ENCODE assay signal across 17 cellular contexts in the genomic region with DNA sequence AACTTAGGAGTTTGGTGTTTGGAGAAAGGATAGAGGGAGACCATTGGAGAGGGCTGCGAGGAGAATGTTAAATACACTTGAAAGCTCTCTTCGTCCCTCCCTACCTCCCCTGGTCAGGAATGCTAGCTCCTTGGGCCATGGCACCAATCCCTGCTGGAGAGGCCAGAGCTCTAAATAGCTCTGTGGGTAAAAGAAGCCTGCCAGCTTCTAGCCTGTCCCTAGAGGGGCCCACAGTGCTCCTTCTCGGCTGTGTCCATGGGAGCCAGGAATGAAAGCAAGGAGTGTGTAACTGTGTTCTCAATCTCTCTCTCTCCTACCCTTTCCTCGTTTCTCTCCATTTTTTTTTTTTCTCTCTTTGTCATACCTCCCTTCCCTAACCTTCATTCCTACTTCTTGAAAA. TPM values are rescaled to one million over a fixed set of nuclear protein-coding genes. Genes with fewer than 3 reads are reported as not detected.
DNase-seq lines count a peak whose midpoint lies in the region; TF ChIP-seq lines count a peak whose summit lies in the region.
"Had no signal": no experiment of that assay in that cellular context is flagged by ENCODE, and none has a peak within 500 bp of the region (broad histone marks: within the 10 kb centered on the region; RNA-seq: fewer than 3 reads in every experiment).

CCDC190 (minus strand) TSS at position 75 of the 400 bp plus-strand sequence. CDS start 1,529 bp downstream, outside the sequence.

- peaks cover 17% of the 10 kb centered on the region for H3K4me1 Mint-ChIP-seq in Calu3 (ENCODE audit: low read depth, unreplicated experiment)

- no peaks in the 10 kb centered on the region for H3K36me3 Mint-ChIP-seq in Calu3 (ENCODE audit: insufficient read depth, unreplicated experiment)

- no peak within 1 kb of the TSS for H3K14ac ChIP-seq in mesenchymal stem cell (ENCODE audit: low read length in 2 of 2)

- H3K9ac ChIP-seq in SK-N-SH (no peak within 1 kb of the TSS), fibroblast of lung (ENCODE audit: insufficient read depth, low read length) (no peak within 1 kb of the TSS), mesenchymal stem cell (ENCODE audit: low read length) (no peak within 1 kb of the TSS)
- H3K9ac ChIP-seq: BLaER1 treated with 17β-estradiol and CSF1 and Interleukin-3, amounts not matched to agents 10 nM and 100 nM had no signal

- H3F3A ChIP-seq in SK-N-SH (replicated peaks; ENCODE audit: insufficient read depth) (peaks cover 19% of the 10 kb centered on the region), PC-9 (ENCODE audit: insufficient read depth, low read depth) (no peaks in the 10 kb centered on the region)

- TF ChIP-seq EP300 in SK-N-SH (IDR thresholded peaks at IDR 0.05; ENCODE audit: borderline replicate concordance in 1 of 2, low read depth in 1 of 2, low read length in 1 of 2) = no peak

- H3K4me3 ChIP-seq in SK-N-SH (ENCODE audit: low read depth in 2 of 2, low read length in 1 of 2) = no peak within 1 kb of the TSS
- no peak within 1 kb of the TSS for H3K4me3 ChIP-seq in fibroblast of lung (replicated peaks in 1 of 4; ENCODE audit: control extremely low read depth in 1 of 4, insufficient read depth in 1 of 4, low read depth in 3 of 4, low read length in 4 of 4)
- H3K4me3 ChIP-seq in mesenchymal stem cell (ENCODE audit: insufficient read depth in 1 of 2, low read depth in 1 of 2, low read length in 2 of 2) = no peak within 1 kb of the TSS
- H3K4me3 ChIP-seq in PC-9 = no peak within 1 kb of the TSS
- H3K4me3 ChIP-seq: BLaER1 treated with 17β-estradiol and CSF1 and Interleukin-3, amounts not matched to agents 10 nM and 100 nM had no signal

- H3K79me1 ChIP-seq in mesenchymal stem cell (replicated peaks; ENCODE audit: low read length, poor library complexity, severe bottlenecking) = no peaks in the 10 kb centered on the region

- H3K27ac ChIP-seq in SK-N-SH (ENCODE audit: low read depth in 2 of 2, low read length in 1 of 2) (no peak within 1 kb of the TSS), fibroblast of lung (ENCODE audit: insufficient read depth, low read length) (no peak within 1 kb of the TSS), mesenchymal stem cell (ENCODE audit: low read length, poor library complexity, severe bottlenecking) (no peak within 1 kb of the TSS), PC-9 (no peak within 1 kb of the TSS)
- H3K27ac ChIP-seq: BLaER1 treated with 17β-estradiol and CSF1 and Interleukin-3, amounts not matched to agents 10 nM and 100 nM had no signal

- H3K23ac ChIP-seq in mesenchymal stem cell (ENCODE audit: low read length in 2 of 2) = no peak within 1 kb of the TSS

- BruUV-seq in PC-9 (replicated peaks; lab: Mats Ljungman, UMichigan) = no TSS peak
- no TSS peak for BruUV-seq in Calu3 (replicated peaks; lab: Mats Ljungman, UMichigan)

- H3K36me3 ChIP-seq in SK-N-SH (replicated peaks in 1 of 2; ENCODE audit: control insufficient read depth in 1 of 2, insufficient read depth in 2 of 2, low read length in 1 of 2) (peaks cover 0 to 8% of the 10 kb centered on the region in 2 experiments), fibroblast of lung (ENCODE audit: control insufficient read depth, insufficient read depth, low read length) (no peaks in the 10 kb centered on the region), mesenchymal stem cell (ENCODE audit: control insufficient read depth in 1 of 2, insufficient read depth in 2 of 2, low read depth in 1 of 2, low read length in 2 of 2) (no peaks in the 10 kb centered on the region), PC-9 (ENCODE audit: low read depth) (no peaks in the 10 kb centered on the region)
- H3K36me3 ChIP-seq: BLaER1 treated with 17β-estradiol and CSF1 and Interleukin-3, amounts not matched to agents 10 nM and 100 nM had no signal

- H3K27me3 Mint-ChIP-seq in Calu3 (ENCODE audit: unreplicated experiment) = no peaks in the 10 kb centered on the region

- H3K79me2 ChIP-seq in SK-N-SH (ENCODE audit: insufficient read depth) = no peaks in the 10 kb centered on the region
- no peaks in the 10 kb centered on the region for H3K79me2 ChIP-seq in fibroblast of lung (ENCODE audit: control insufficient read depth, insufficient read depth, low read length)
- no peaks in the 10 kb centered on the region for H3K79me2 ChIP-seq in PC-9 (ENCODE audit: low read depth)

- peak within 1 kb of the TSS; percentile 76 for H4K8ac ChIP-seq in mesenchymal stem cell (ENCODE audit: low read length)

- POLR2A ChIA-PET in SK-N-SH (lab: Yijun Ruan, JAX) (interaction anchor here (0.8 to 1.0 kb wide), 2 partner anchors 21 to 216 kb away, joined by 3 to 4 read pairs; no protein-coding TSS in a partner anchor), PC-9 (lab: Charles Lee; ENCODE audit: unreplicated experiment) (no interaction called here)

- no peaks in the 10 kb centered on the region for H3K9me3 Mint-ChIP-seq in Calu3 (ENCODE audit: low read depth, unreplicated experiment)

- H3K4me2 ChIP-seq in SK-N-SH (no peak within 1 kb of the TSS), fibroblast of lung (ENCODE audit: extremely low read depth, insufficient read depth, low read length) (no peak within 1 kb of the TSS), mesenchymal stem cell (ENCODE audit: low read length, poor library complexity, severe bottlenecking) (no peak within 1 kb of the TSS), PC-9 (no peak within 1 kb of the TSS)
- H3K4me2 ChIP-seq: BLaER1 treated with 17β-estradiol and CSF1 and Interleukin-3, amounts not matched to agents 10 nM and 100 nM had no signal

- H4K91ac ChIP-seq in mesenchymal stem cell (ENCODE audit: low read length) = no peak within 1 kb of the TSS

- TF ChIP-seq CTCF in SK-N-SH (IDR thresholded peaks at IDR 0.05) (no peak), fibroblast of lung (conservative IDR thresholded peaks at IDR 0.05 in 1 of 2, IDR thresholded peaks at IDR 0.05 in 1 of 2; ENCODE audit: low read depth in 1 of 2, low read length in 2 of 2) (no peak), PC-9 (conservative IDR thresholded peaks at IDR 0.05) (no peak), Calu3 (IDR thresholded peaks at IDR 0.05; ENCODE audit: unreplicated experiment) (no peak)

- CTCF ChIA-PET in SK-N-SH (lab: Yijun Ruan, JAX) (interaction anchor here (1.4 to 3.4 kb wide), 5 partner anchors 12 to 455 kb away, joined by 3 to 23 read pairs (median 6); no protein-coding TSS in a partner anchor), PC-9 (lab: Charles Lee) (no interaction called here), Calu3 (lab: Charles Lee) (interaction anchor here (1.4 kb wide), 1 partner anchor 208 kb away, joined by 3 read pairs; the partner anchor contains the start of gene RGS4)

- intact Hi-C loops in PC-9 (cut with micrococcal nuclease; ENCODE audit: unreplicated experiment) = no loop called here
- intact Hi-C loops in Calu3 (cut with micrococcal nuclease; ENCODE audit: unreplicated experiment) = no loop called here

- no peak within 1 kb of the TSS for H2AK5ac ChIP-seq in mesenchymal stem cell (ENCODE audit: low read length, severe bottlenecking)

- H4K20me1 ChIP-seq in SK-N-SH (ENCODE audit: insufficient read depth) (no peaks in the 10 kb centered on the region), fibroblast of lung (ENCODE audit: control insufficient read depth, extremely low read depth, insufficient read depth, low read length) (no peaks in the 10 kb centered on the region), PC-9 (ENCODE audit: insufficient read depth) (no peaks in the 10 kb centered on the region)
- H4K20me1 ChIP-seq: BLaER1 treated with 17β-estradiol and CSF1 and Interleukin-3, amounts not matched to agents 10 nM and 100 nM had no signal

- no peak for DNase-seq in SK-N-SH
- DNase-seq in fibroblast of lung (ENCODE audit: low read depth in 2 of 2) = peak in 1 of 2 donors; percentile 67
- DNase-seq in mesenchymal stem cell = peak; percentile 29
- DNase-seq in stromal cell of bone marrow (ENCODE audit: low read depth) = peak; percentile 57
- no peak for DNase-seq in PC-9
- DNase-seq in NK-92 (lab: John Stamatoyannopoulos, UW; ENCODE audit: unreplicated experiment) = no peak
- DNase-seq in Calu3 = no peak
- DNase-seq in glomerular visceral epithelial cell (ENCODE audit: extremely low spot score) = no peak
- DNase-seq: activated naive CD4-positive, alpha-beta T cell; central memory CD4-positive, alpha-beta T cell; EL; Karpas-422; NCI-H2081; stimulated activated CD4-positive, alpha-beta T cell treated with anti-CD3 and anti-CD28 coated beads, Interleukin-2, amount 100 ng/mL, for 48 hours had no signal

- H3K4me3 Mint-ChIP-seq in Calu3 (ENCODE audit: low read depth, unreplicated experiment) = no peak within 1 kb of the TSS

- TF ChIP-seq RAD21 in SK-N-SH (IDR thresholded peaks at IDR 0.05; ENCODE audit: low read length) = no peak

- no peak within 1 kb of the TSS for H3K4ac ChIP-seq in mesenchymal stem cell (ENCODE audit: low read depth in 1 of 2, low read length in 2 of 2)

- H3K9me3 ChIP-seq in SK-N-SH (no peaks in the 10 kb centered on the region; the same call in 1 of the 2 replicates), fibroblast of lung (ENCODE audit: control insufficient read depth, insufficient read depth, low read depth, low read length) (no peaks in the 10 kb centered on the region), mesenchymal stem cell (ENCODE audit: control insufficient read depth, low read length) (no peaks in the 10 kb centered on the region), PC-9 (ENCODE audit: insufficient read depth, low read depth) (peaks cover 3% of the 10 kb centered on the region; the same call in 1 of the 2 replicates)
- H3K9me3 ChIP-seq: BLaER1 treated with 17β-estradiol and CSF1 and Interleukin-3, amounts not matched to agents 10 nM and 100 nM had no signal

- H2AFZ ChIP-seq in SK-N-SH (ENCODE audit: low read depth) (peak within 1 kb of the TSS; percentile 45), fibroblast of lung (ENCODE audit: low read length) (peak within 1 kb of the TSS; percentile 30), mesenchymal stem cell (ENCODE audit: low read depth, low read length) (no peak within 1 kb of the TSS), PC-9 (no peak within 1 kb of the TSS)

- H3K9me2 ChIP-seq in SK-N-SH (no peaks in the 10 kb centered on the region), PC-9 (ENCODE audit: insufficient read depth) (no peaks in the 10 kb centered on the region)

- no peak within 1 kb of the TSS for H2BK12ac ChIP-seq in mesenchymal stem cell (ENCODE audit: low read length in 2 of 2)

- no peaks in the 10 kb centered on the region for H3K27me3 ChIP-seq in SK-N-SH (ENCODE audit: insufficient read depth)
- H3K27me3 ChIP-seq in fibroblast of lung (ENCODE audit: control insufficient read depth, insufficient read depth, low read length) = no peaks in the 10 kb centered on the region
- H3K27me3 ChIP-seq in mesenchymal stem cell (ENCODE audit: control insufficient read depth in 1 of 2, insufficient read depth in 1 of 2, low read length in 2 of 2) = no peaks in the 10 kb centered on the region
- H3K27me3 ChIP-seq in PC-9 (ENCODE audit: insufficient read depth, low read depth) = no peaks in the 10 kb centered on the region
- H3K27me3 ChIP-seq: BLaER1 treated with 17β-estradiol and CSF1 and Interleukin-3, amounts not matched to agents 10 nM and 100 nM had no signal

- H2BK15ac ChIP-seq in mesenchymal stem cell (ENCODE audit: low read depth, poor library complexity, severe bottlenecking) = no peak within 1 kb of the TSS

- WGBS in SK-N-SH (ENCODE audit: low lambda C conversion rate) = 89% methylated on average over 4 of the region's 4 CpGs
- WGBS in mesenchymal stem cell = 83% methylated on average over 4 of the region's 4 CpGs

- H2BK5ac ChIP-seq in mesenchymal stem cell (ENCODE audit: low read depth, low read length, poor library complexity, severe bottlenecking) = no peak within 1 kb of the TSS

- no peak within 1 kb of the TSS for H2BK120ac ChIP-seq in mesenchymal stem cell (ENCODE audit: low read depth, low read length)

- H3K27ac Mint-ChIP-seq in Calu3 (ENCODE audit: unreplicated experiment) = no peak within 1 kb of the TSS

- H3K4me1 ChIP-seq in SK-N-SH (ENCODE audit: control insufficient read depth in 1 of 2, insufficient read depth in 2 of 2, low read depth in 1 of 2, low read length in 1 of 2) = peaks cover 3 to 31% of the 10 kb centered on the region in 2 experiments; a peak in 2 of 4 replicates
- H3K4me1 ChIP-seq in fibroblast of lung (ENCODE audit: control insufficient read depth, extremely low read depth, insufficient read depth, low read length) = peaks cover 10% of the 10 kb centered on the region
- H3K4me1 ChIP-seq in mesenchymal stem cell (ENCODE audit: control insufficient read depth, insufficient read depth, low read depth, low read length) = peaks cover 5% of the 10 kb centered on the region
- peaks cover 17% of the 10 kb centered on the region for H3K4me1 ChIP-seq in PC-9 (replicated peaks; ENCODE audit: insufficient read depth)
- H3K4me1 ChIP-seq: BLaER1 treated with 17β-estradiol and CSF1 and Interleukin-3, amounts not matched to agents 10 nM and 100 nM had no signal

- H3K18ac ChIP-seq in mesenchymal stem cell (ENCODE audit: low read depth in 1 of 2, low read length in 2 of 2) = no peak within 1 kb of the TSS

RNA-seq across cellular contexts. Expression of gene CCDC190, which starts in this region (rescaled TPM):
- polyA plus RNA-seq in SK-N-SH (2012; rRNA removed) (0.13 and 0.21 TPM in 2 replicates), fibroblast of lung (0.16 and 0.36 TPM in 2 replicates)
- 0.14 and 0.18 TPM in 2 replicates for polyA plus RNA-seq in SK-N-SH (2012; cell fraction: cytosol; rRNA removed)
- 0.12 and 0.39 TPM in 2 replicates for polyA plus RNA-seq in SK-N-SH (2012; cell fraction: nucleus; rRNA removed)
- total RNA-seq in fibroblast of lung (not detected in 2 replicates), PC-9 (2021) (not detected in 2 replicates), Calu3 (2022) (not detected in 2 replicates)
- polyA plus RNA-seq in fibroblast of lung (2012) = 0.42 TPM in 1 of 2 replicates, not detected in the other
- polyA minus RNA-seq in fibroblast of lung (ENCODE audit: low replicate concordance) = not detected in 2 replicates
- not detected for polyA plus RNA-seq in mesenchymal stem cell (2013, experiment 1 of 2)
- polyA plus RNA-seq in mesenchymal stem cell (2013, experiment 2 of 2) = not detected
- total RNA-seq: activated CD8-positive, alpha-beta memory T cell treated with anti-CD3 and anti-CD28 coated beads for 36 hours; SK-MEL-5 had no signal

Comparison
In these comparisons a context has a peak if more than half of its experiments do, and no peak if none do; other contexts are left out.
1. DNase-seq: peak in mesenchymal stem cell (single experiment) and stromal cell of bone marrow (single experiment); none in SK-N-SH (single experiment), PC-9 (0 of 2), NK-92 (single experiment), Calu3 (single experiment) and glomerular visceral epithelial cell (single experiment).
2. H2AFZ ChIP-seq: peak in SK-N-SH (single experiment) and fibroblast of lung (single experiment); none in mesenchymal stem cell (single experiment) and PC-9 (single experiment).